35 cellular contexts compared by ENCODE assay signal in the genomic region with DNA sequence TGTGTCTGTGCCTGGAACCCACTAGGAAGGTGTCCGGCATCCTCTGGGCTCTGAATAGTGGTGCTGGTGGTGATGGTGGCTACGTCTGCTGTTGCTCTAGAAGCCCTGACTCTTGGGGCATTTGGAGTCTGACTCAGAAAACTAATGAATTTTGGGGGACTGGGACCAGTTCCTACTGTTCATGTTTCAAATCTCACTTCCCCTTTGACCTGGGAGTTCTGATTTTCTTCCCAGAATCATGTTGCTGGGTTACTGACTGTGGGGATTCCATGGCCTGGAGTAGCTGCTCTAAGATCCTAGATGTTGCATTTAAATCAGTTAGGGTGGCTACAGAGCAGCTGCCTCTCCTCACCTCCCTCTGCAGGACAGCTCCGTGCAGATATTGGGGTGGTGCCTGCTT. TPM values are rescaled to one million over a fixed set of nuclear protein-coding genes. Genes with fewer than 3 reads are reported as not detected.
DNase-seq lines count a peak whose midpoint lies in the region; FAIRE-seq and TF ChIP-seq lines count a peak whose summit lies in the region.
"Had no signal": no experiment of that assay in that cellular context is flagged by ENCODE, and none has a peak within 500 bp of the region (broad histone marks: within the 10 kb centered on the region; RNA-seq: fewer than 3 reads in every experiment).

No MANE protein-coding gene starts in this region.

- no peak for TF ChIP-seq CTCF in astrocyte (IDR thresholded peaks at IDR 0.05; ENCODE audit: insufficient read depth, low read depth, low read length)

- H3K9me3 ChIP-seq in astrocyte (ENCODE audit: insufficient read depth, low read depth, low read length) (no peaks in the 10 kb centered on the region), neuronal stem cell (replicated peaks in 1 of 2; ENCODE audit: control insufficient read depth in 2 of 2, insufficient read depth in 1 of 2, low read depth in 1 of 2, low read length in 2 of 2) (no peaks in the 10 kb centered on the region)
- H3K9me3 ChIP-seq: heart right ventricle, SK-N-SH, suprapubic skin had no signal

- peaks cover 4% of the 10 kb centered on the region for H3K79me1 ChIP-seq in neuronal stem cell (ENCODE audit: low read depth, low read length)

- H3K4me3 Mint-ChIP-seq in astrocyte (ENCODE audit: unreplicated experiment): peak overlapping the region; percentile 6
- H3K4me3 Mint-ChIP-seq: activated CD4-positive, alpha-beta memory T cell treated with anti-CD3 and anti-CD28 coated beads, Interleukin-2, amount 10 ng/mL, durations not matched to agents 7 days and 5 days; activated naive CD4-positive, alpha-beta T cell treated with anti-CD3 and anti-CD28 coated beads, Interleukin-2, amount 10 ng/mL, durations not matched to agents 7 days and 5 days; mesothelial cell of epicardium had no signal

- H4K8ac ChIP-seq in neuronal stem cell (ENCODE audit: low read depth, low read length): no peak overlapping the region

- H3K4me1 ChIP-seq in astrocyte (ENCODE audit: insufficient read depth, low read length): peaks cover 3% of the 10 kb centered on the region
- peaks cover 5 to 21% of the 10 kb centered on the region in 2 donors for H3K4me1 ChIP-seq in neuronal stem cell (ENCODE audit: control insufficient read depth in 2 of 2, insufficient read depth in 1 of 2, low read depth in 1 of 2, low read length in 2 of 2)

- H3K27me3 Mint-ChIP-seq in astrocyte (ENCODE audit: low read depth, unreplicated experiment): peaks cover 49% of the 10 kb centered on the region

- no peak overlapping the region for H2BK120ac ChIP-seq in neuronal stem cell (ENCODE audit: low read depth, low read length)

- DNase-seq in CD1c-positive myeloid dendritic cell (ENCODE audit: extremely low spot score) (peak; percentile 71), GM12891 (ENCODE audit: insufficient read length, low spot score) (no peak), astrocyte (ENCODE audit: low read depth) (no peak), neuronal stem cell (ENCODE audit: low spot score) (no peak), ureter (ENCODE audit: low spot score) (no peak), NCI-H2227 (lab: John Stamatoyannopoulos, UW; ENCODE audit: unreplicated experiment) (no peak), NCI-H146 treated with DMSO at 0.1 percent for 48 hours (lab: John Stamatoyannopoulos, UW; ENCODE audit: unreplicated experiment) (no peak)
- DNase-seq: activated CD4-positive, alpha-beta memory T cell treated with anti-CD3 and anti-CD28 coated beads, Interleukin-2, amount 10 ng/mL, durations not matched to agents 7 days and 5 days; activated CD4-positive, alpha-beta T cell treated with anti-CD3 and anti-CD28 coated beads for 1 hour; activated CD8-positive, alpha-beta memory T cell treated with anti-CD3 and anti-CD28 coated beads, Interleukin-2, amount 50 U/mL, for 48 hours; activated naive CD4-positive, alpha-beta T cell treated with anti-CD3 and anti-CD28 coated beads, Interleukin-2, amount 10 ng/mL, durations not matched to agents 7 days and 5 days; amniotic stem cell; brain microvascular endothelial cell; cerebellar nuclear complex; COR-L47; dorsolateral prefrontal cortex; foreskin melanocyte; GOT3; heart right ventricle; naive thymus-derived CD4-positive, alpha-beta T cell; NCI-H1092 treated with DMSO at 0.1 percent for 48 hours; NCI-H187; NCI-H2171 treated with DMSO at 0.1 percent for 48 hours; NCI-H526 treated with DMSO at 0.1 percent for 48 hours; NK-92 treated with Interleukin-12 subunit alpha and Interleukin-12 subunit beta, amount 100 ng/mL, for 24 hours; occipital lobe; SK-N-SH; stimulated activated CD4-positive, alpha-beta T cell treated with anti-CD3 and anti-CD28 coated beads, Interleukin-15, amount 100 ng/mL, for 24 hours; stimulated activated CD4-positive, alpha-beta T cell treated with anti-CD3 and anti-CD28 coated beads, Interleukin-4, amount 100 ng/mL, for 4 hours; T-helper 2 cell had no signal

- no peak overlapping the region for H2BK15ac ChIP-seq in neuronal stem cell (ENCODE audit: low read length)

- H3K4me1 Mint-ChIP-seq in astrocyte (ENCODE audit: low read depth, unreplicated experiment): no peaks in the 10 kb centered on the region

- H3K27ac Mint-ChIP-seq in astrocyte (ENCODE audit: unreplicated experiment): no peak overlapping the region
- H3K27ac Mint-ChIP-seq: activated CD4-positive, alpha-beta memory T cell treated with anti-CD3 and anti-CD28 coated beads, Interleukin-2, amount 10 ng/mL, durations not matched to agents 7 days and 5 days; activated naive CD4-positive, alpha-beta T cell treated with anti-CD3 and anti-CD28 coated beads, Interleukin-2, amount 10 ng/mL, durations not matched to agents 7 days and 5 days; mesothelial cell of epicardium had no signal

- peak overlapping the region; percentile 24 for H4K91ac ChIP-seq in neuronal stem cell (ENCODE audit: low read depth, low read length, poor library complexity)

- no peak overlapping the region for H3K18ac ChIP-seq in neuronal stem cell (ENCODE audit: low read length)

- no peaks in the 10 kb centered on the region for H3K36me3 ChIP-seq in astrocyte (ENCODE audit: insufficient read depth, low read length)
- H3K36me3 ChIP-seq in neuronal stem cell (replicated peaks in 1 of 2; ENCODE audit: control insufficient read depth in 2 of 2, insufficient read depth in 2 of 2, low read length in 2 of 2): no peaks in the 10 kb centered on the region
- H3K36me3 ChIP-seq: brain microvascular endothelial cell, heart right ventricle, suprapubic skin had no signal

- no peak overlapping the region for H2BK12ac ChIP-seq in neuronal stem cell (ENCODE audit: low read length)

- no peak overlapping the region for H3K14ac ChIP-seq in neuronal stem cell (ENCODE audit: low read length)

- peaks cover 2% of the 10 kb centered on the region for H3K9me3 Mint-ChIP-seq in astrocyte (ENCODE audit: unreplicated experiment)
- H3K9me3 Mint-ChIP-seq: activated CD4-positive, alpha-beta memory T cell treated with anti-CD3 and anti-CD28 coated beads, Interleukin-2, amount 10 ng/mL, durations not matched to agents 7 days and 5 days; activated naive CD4-positive, alpha-beta T cell treated with anti-CD3 and anti-CD28 coated beads, Interleukin-2, amount 10 ng/mL, durations not matched to agents 7 days and 5 days; mesothelial cell of epicardium had no signal

- H3K4me2 ChIP-seq in astrocyte (ENCODE audit: low read length): no peak overlapping the region
- no peak overlapping the region for H3K4me2 ChIP-seq in neuronal stem cell (ENCODE audit: insufficient read depth, low read length, poor library complexity, severe bottlenecking)
- H3K4me2 ChIP-seq: SK-N-SH had no signal

- no peak overlapping the region for H2BK5ac ChIP-seq in neuronal stem cell (ENCODE audit: low read length)

- no peak overlapping the region for H3K27ac ChIP-seq in astrocyte (ENCODE audit: low read depth, low read length)
- no peak overlapping the region for H3K27ac ChIP-seq in neuronal stem cell (replicated peaks; ENCODE audit: low read length)
- H3K27ac ChIP-seq: brain microvascular endothelial cell, dorsolateral prefrontal cortex, heart right ventricle, suprapubic skin had no signal

- no peak overlapping the region for H2AK5ac ChIP-seq in neuronal stem cell (ENCODE audit: low read depth, low read length)

- no peak overlapping the region for H3K23ac ChIP-seq in neuronal stem cell (ENCODE audit: low read depth, low read length, poor library complexity)

- no peak overlapping the region for H3K9ac ChIP-seq in astrocyte (ENCODE audit: low read length)
- H3K9ac ChIP-seq in neuronal stem cell (ENCODE audit: low read depth, low read length, poor library complexity): no peak overlapping the region
- H3K9ac ChIP-seq: SK-N-SH had no signal

- H2AFZ ChIP-seq in astrocyte (ENCODE audit: low read depth, low read length) (no peak overlapping the region), neuronal stem cell (ENCODE audit: low read length) (no peak overlapping the region)

- H3K36me3 Mint-ChIP-seq in astrocyte (ENCODE audit: low read depth, unreplicated experiment): no peaks in the 10 kb centered on the region
- H3K36me3 Mint-ChIP-seq: activated naive CD4-positive, alpha-beta T cell treated with anti-CD3 and anti-CD28 coated beads, Interleukin-2, amount 10 ng/mL, durations not matched to agents 7 days and 5 days; mesothelial cell of epicardium had no signal

- no peaks in the 10 kb centered on the region for H3K79me2 ChIP-seq in astrocyte (ENCODE audit: insufficient read depth, low read length)

- TF ChIP-seq POLR2A in GM12891 (IDR thresholded peaks at IDR 0.05; ENCODE audit: low read depth, low read length): no peak; the same call in 1 of the 2 replicates

- H3K27me3 ChIP-seq in astrocyte (ENCODE audit: insufficient read depth, low read length) (peaks cover 52% of the 10 kb centered on the region), neuronal stem cell (ENCODE audit: control insufficient read depth in 3 of 3, insufficient read depth in 3 of 3, low read depth in 1 of 3, low read length in 3 of 3) (peaks cover 0 to 33% (median 9%) of the 10 kb centered on the region in 3 experiments)
- H3K27me3 ChIP-seq: dorsolateral prefrontal cortex had no signal

- no peaks in the 10 kb centered on the region for H4K20me1 ChIP-seq in astrocyte (ENCODE audit: insufficient read depth, low read length)

- WGBS in neuronal stem cell (ENCODE audit: extremely low coverage in 2 of 2, insufficient read length in 2 of 2, insufficient replicate concordance in 1 of 2), 2 donors: no CpG with 5 or more reads among the region's 3 CpGs

- no peak overlapping the region for H3K4ac ChIP-seq in neuronal stem cell (ENCODE audit: low read length)

- H3K4me3 ChIP-seq in astrocyte (ENCODE audit: insufficient read depth, low read depth, low read length) (no peak overlapping the region), neuronal stem cell (ENCODE audit: low read length in 2 of 2) (no peak overlapping the region)
- H3K4me3 ChIP-seq: dorsolateral prefrontal cortex, heart right ventricle, suprapubic skin had no signal

- FAIRE-seq in GM12891 (lab: Jason Lieb, UNC) (peak; percentile 41), astrocyte (lab: Jason Lieb, UNC) (no peak)
- FAIRE-seq: keratinocyte, urothelium cell line had no signal

TF ChIP-seq in GM12891, 5 proteins besides CTCF, POLR2A, EP300 and RAD21:
- no peak for TF ChIP-seq PAX5 (IDR thresholded peaks at IDR 0.05; ENCODE audit: insufficient read depth, low read length, severe bottlenecking)
- peak; percentile 91 for TF ChIP-seq SPI1 (IDR thresholded peaks at IDR 0.05; ENCODE audit: low read depth, low read length)
TF ChIP-seq in GM12891: peak in this region for 1.

RNA-seq across cellular contexts. Expression of gene TSPAN33, which starts 3.2 kb away (rescaled TPM):
- 224 TPM for polyA plus RNA-seq in GM12891 (2012; ENCODE audit: low read depth, missing spikeins)
- 6.5 and 6.8 TPM in 2 replicates for total RNA-seq in astrocyte
- polyA plus RNA-seq in neuronal stem cell (2013, experiment 1 of 2): 20.1 TPM
- 20.5 TPM for polyA plus RNA-seq in neuronal stem cell (2013, experiment 2 of 2)
- 11.1 TPM for total RNA-seq in ureter

RNA-seq across cellular contexts. Expression of gene SMO, which starts 40.7 kb away (rescaled TPM):
- polyA plus RNA-seq in GM12891 (2012; ENCODE audit: low read depth, missing spikeins): 9.9 TPM
- total RNA-seq in astrocyte: 20.0 and 22.6 TPM in 2 replicates
- polyA plus RNA-seq in neuronal stem cell (2013, experiment 1 of 2): 63.1 TPM
- polyA plus RNA-seq in neuronal stem cell (2013, experiment 2 of 2): 62.7 TPM
- total RNA-seq in ureter: 12.5 TPM
- total RNA-seq: activated CD4-positive, alpha-beta memory T cell treated with anti-CD3 and anti-CD28 coated beads, Interleukin-2, amount 10 ng/mL, durations not matched to agents 7 days and 5 days; HT-29 had no signal
- polyA plus RNA-seq: naive thymus-derived CD4-positive, alpha-beta T cell had no signal
